7 cellular contexts compared by ENCODE assay signal in the genomic region with DNA sequence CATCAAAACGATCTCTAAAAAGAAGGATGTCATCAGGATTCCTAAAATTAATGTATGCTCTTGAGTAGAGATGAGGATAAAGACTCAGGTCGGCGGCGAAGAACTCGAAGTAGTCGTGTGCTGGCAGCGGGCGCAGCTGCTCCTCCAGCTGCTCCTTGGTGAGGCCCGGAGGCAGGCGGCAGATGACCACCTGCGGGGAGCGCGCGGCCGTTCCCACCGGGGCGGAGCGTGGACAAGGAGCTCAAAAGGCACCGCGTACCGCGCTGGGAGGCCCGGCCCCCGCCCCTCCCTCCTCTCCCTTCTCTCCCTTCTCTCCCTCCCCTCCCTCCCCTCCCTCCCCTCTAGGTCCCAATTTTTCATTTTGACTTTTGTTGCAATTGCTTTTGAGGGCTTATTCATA. TPM values are rescaled to one million over a fixed set of nuclear protein-coding genes. Genes with fewer than 3 reads are reported as not detected.
DNase-seq lines count a peak whose midpoint lies in the region; ATAC-seq and TF ChIP-seq lines count a peak whose summit lies in the region.
"Not testable (repeated sequence)": the region's sequence is repeated elsewhere in the genome, so short reads cannot be mapped to it uniquely, and the experiment has no call there.

No MANE protein-coding gene starts in this region.

- not testable (repeated sequence) for H3K36me3 Mint-ChIP-seq in activated B cell treated with CpG ODN at 0.5 μM for 24 hours (ENCODE audit: low read depth); chondrocyte (ENCODE audit: low read depth); mesothelial cell of epicardium

- H3K4me2 ChIP-seq in trophoblast cell (ENCODE audit: low read length), result not testable (repeated sequence)

- H3K4me3 Mint-ChIP-seq in activated B cell treated with CpG ODN at 0.5 μM for 24 hours, result not testable (repeated sequence)
- H3K4me3 Mint-ChIP-seq in chondrocyte (ENCODE audit: unreplicated experiment) (peak overlapping the region; percentile 38), mesothelial cell of epicardium (peak overlapping the region; percentile 20)

- H3K9me3 Mint-ChIP-seq in activated B cell treated with CpG ODN at 0.5 μM for 24 hours; chondrocyte (ENCODE audit: low read depth); mesothelial cell of epicardium: not testable (repeated sequence)

- H3K79me2 ChIP-seq in trophoblast cell (ENCODE audit: control insufficient read depth, insufficient read depth, low read length, poor library complexity), result not testable (repeated sequence)

- not testable (repeated sequence) for H2AK5ac ChIP-seq in trophoblast cell (ENCODE audit: low read length)

- 17% methylated on average over 19 of the region's 24 CpGs for WGBS in right cardiac atrium
- WGBS in trophoblast cell (ENCODE audit: extremely low coverage, insufficient coverage, insufficient read length), result no CpG with 5 or more reads among the region's 24 CpGs

- H3K9ac ChIP-seq in trophoblast cell (ENCODE audit: low read length), result not testable (repeated sequence)

- not testable (repeated sequence) for H3K9me3 ChIP-seq in right cardiac atrium (ENCODE audit: control insufficient read depth, low read length); trophoblast cell (ENCODE audit: insufficient read depth, low read depth, low read length)

- not testable (repeated sequence) for H3K27me3 ChIP-seq in H7 (ENCODE audit: control insufficient read depth, insufficient read depth, low read length); right cardiac atrium (ENCODE audit: control insufficient read depth, insufficient read depth); trophoblast cell (ENCODE audit: insufficient read depth, low read length)

- not testable (repeated sequence) for H4K12ac ChIP-seq in trophoblast cell (ENCODE audit: low read depth, low read length)

- not testable (repeated sequence) for H3K79me1 ChIP-seq in trophoblast cell (ENCODE audit: low read length)

- intact Hi-C loops in activated B cell treated with CpG ODN at 0.5 μM for 24 hours (cut with micrococcal nuclease); right cardiac atrium (cut with DNase I): not testable (repeated sequence)

- peak overlapping the region; percentile 14; the same call in 1 of the 2 replicates for H3K4me3 ChIP-seq in H7 (ENCODE audit: insufficient read depth, low read depth, low read length)
- H3K4me3 ChIP-seq in right cardiac atrium (ENCODE audit: low read length); trophoblast cell (ENCODE audit: low read depth, low read length): not testable (repeated sequence)

- H3K27me3 Mint-ChIP-seq in activated B cell treated with CpG ODN at 0.5 μM for 24 hours (peaks cover 28% of the 10 kb centered on the region), chondrocyte (ENCODE audit: low read depth) (peaks cover 26% of the 10 kb centered on the region), mesothelial cell of epicardium (ENCODE audit: low read depth) (peaks cover 58% of the 10 kb centered on the region)

- POLR2A ChIA-PET in activated B cell treated with CpG ODN at 0.5 μM for 24 hours (lab: Charles Lee), result not testable (repeated sequence)

- H3K36me3 ChIP-seq in H7 (replicated peaks; ENCODE audit: control insufficient read depth, insufficient read depth, low read length); trophoblast cell (ENCODE audit: control insufficient read depth in 1 of 2, insufficient read depth in 2 of 2, low read length in 2 of 2): not testable (repeated sequence)

- H3K27ac Mint-ChIP-seq in activated B cell treated with CpG ODN at 0.5 μM for 24 hours; chondrocyte (ENCODE audit: unreplicated experiment); mesothelial cell of epicardium: not testable (repeated sequence)

- H3K18ac ChIP-seq in trophoblast cell (ENCODE audit: low read length), result not testable (repeated sequence)

- H3K4me1 Mint-ChIP-seq in activated B cell treated with CpG ODN at 0.5 μM for 24 hours (peaks cover 12% of the 10 kb centered on the region), chondrocyte (ENCODE audit: low read depth) (peaks cover 32% of the 10 kb centered on the region), mesothelial cell of epicardium (peaks cover 11% of the 10 kb centered on the region)

- H2AFZ ChIP-seq in trophoblast cell (ENCODE audit: insufficient read depth, low read length, poor library complexity), result not testable (repeated sequence)

- ATAC-seq in activated B cell treated with CpG ODN at 0.5 μM for 24 hours (ENCODE audit: low read depth) (peak; percentile 54), right cardiac atrium (peak; percentile 60 to 75)

- H2BK120ac ChIP-seq in trophoblast cell (ENCODE audit: insufficient read depth, low read length, poor library complexity), result not testable (repeated sequence)

- CTCF ChIA-PET in activated B cell treated with CpG ODN at 0.5 μM for 24 hours (lab: Charles Lee), result not testable (repeated sequence)

- not testable (repeated sequence) for DNase-seq in H7; activated B cell treated with CpG ODN at 0.5 μM for 24 hours; chondrocyte (ENCODE audit: low spot score); right cardiac atrium; mesothelial cell of epicardium (ENCODE audit: low spot score in 2 of 2, unreplicated experiment in 2 of 2)
- peak; percentile 31 to 60 for DNase-seq in NCI-H524 (lab: John Stamatoyannopoulos, UW)
- DNase-seq in trophoblast cell, result peak; percentile 30 to 46

- H2BK12ac ChIP-seq in trophoblast cell (ENCODE audit: low read length), result not testable (repeated sequence)

- H3K23ac ChIP-seq in trophoblast cell (ENCODE audit: low read length), result not testable (repeated sequence)

- H4K91ac ChIP-seq in trophoblast cell (ENCODE audit: low read depth, low read length), result not testable (repeated sequence)

- not testable (repeated sequence) for TF ChIP-seq CTCF in activated B cell treated with CpG ODN at 0.5 μM for 24 hours (IDR thresholded peaks at IDR 0.05); chondrocyte (IDR thresholded peaks at IDR 0.05); mesothelial cell of epicardium (IDR thresholded peaks at IDR 0.05; ENCODE audit: unreplicated experiment)

- not testable (repeated sequence) for H2BK5ac ChIP-seq in trophoblast cell (ENCODE audit: low read depth, low read length, poor library complexity)

- not testable (repeated sequence) for H3K4me1 ChIP-seq in right cardiac atrium (ENCODE audit: control insufficient read depth, insufficient read depth, low read length); trophoblast cell (ENCODE audit: control insufficient read depth in 1 of 2, insufficient read depth in 2 of 2, low read length in 2 of 2)

- H3K4ac ChIP-seq in trophoblast cell (ENCODE audit: low read depth, low read length), result not testable (repeated sequence)

- not testable (repeated sequence) for H3K14ac ChIP-seq in trophoblast cell (ENCODE audit: low read length)

- H4K8ac ChIP-seq in trophoblast cell (ENCODE audit: low read depth, low read length), result not testable (repeated sequence)

- not testable (repeated sequence) for H3K27ac ChIP-seq in right cardiac atrium (ENCODE audit: low read length); trophoblast cell (ENCODE audit: low read depth, low read length)

RNA-seq across cellular contexts. Expression of a gene that starts 56.5 kb away (rescaled TPM):
- 0.03 and 0.55 TPM in 2 replicates for total RNA-seq in H7 (2014; rRNA removed; shearing (Covaris generic))
- total RNA-seq in activated B cell treated with CpG ODN at 0.5 μM for 24 hours (2.3 and 3.0 TPM in 2 replicates), chondrocyte (0.56 to 1.1 TPM (median 0.82 TPM) in 3 replicates), right cardiac atrium (1 to 10 TPM; 3.0 to 5.9 (median 5.0) TPM), mesothelial cell of epicardium (0.49 to 0.75 TPM (median 0.55 TPM) in 3 replicates)
- polyA plus RNA-seq in right cardiac atrium, result 1.9 TPM
- 0.31 TPM in 2 replicates for polyA plus RNA-seq in trophoblast cell (2013)
